8 cellular contexts compared by ENCODE assay signal in the genomic region with DNA sequence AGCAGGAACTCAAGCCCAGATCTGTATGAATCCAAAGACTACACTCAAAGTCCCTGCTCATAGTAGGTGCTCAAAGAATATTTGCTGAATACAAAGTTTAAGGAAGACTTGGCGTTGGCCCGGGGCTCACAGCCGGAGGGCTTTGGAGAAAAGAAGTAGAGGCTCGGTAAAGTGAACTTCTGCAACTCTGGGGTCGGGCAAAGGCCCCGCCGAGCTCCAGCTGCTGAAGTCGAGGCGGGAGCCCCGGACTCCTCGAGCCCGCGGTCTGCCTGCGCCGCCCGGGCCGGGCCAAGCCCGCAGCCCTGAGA. TPM values are rescaled to one million over a fixed set of nuclear protein-coding genes. Genes with fewer than 3 reads are reported as not detected.
DNase-seq lines count a peak whose midpoint lies in the region; TF ChIP-seq lines count a peak whose summit lies in the region.

No MANE protein-coding gene starts in this region.

- H3K27ac ChIP-seq in C4-2B (peak overlapping the region; percentile 98), thymus (ENCODE audit: low read depth) (peak overlapping the region; percentile 82)

- peaks cover 6% of the 10 kb centered on the region for H3K36me3 ChIP-seq in kidney epithelial cell (ENCODE audit: control insufficient read depth, insufficient read depth, low read length)
- peaks cover 47% of the 10 kb centered on the region for H3K36me3 ChIP-seq in thymus (ENCODE audit: control insufficient read depth, insufficient read depth)

- 2% methylated on average over 18 of the region's 18 CpGs for WGBS in thymus

- DNase-seq in HFFc6 (no peak), kidney epithelial cell (ENCODE audit: low read depth) (no peak), COLO829 (ENCODE audit: low spot score) (no peak), cerebellum (ENCODE audit: low spot score) (no peak)
- no peak for DNase-seq in NK-92 treated with Interleukin-12 subunit alpha and Interleukin-12 subunit beta, amount 100 ng/mL, for 24 hours (lab: John Stamatoyannopoulos, UW)

- H3K9me3 Mint-ChIP-seq in HFFc6, result peaks cover 1% of the 10 kb centered on the region; the same call in 1 of the 2 replicates
- no peaks in the 10 kb centered on the region for H3K9me3 Mint-ChIP-seq in activated naive CD8-positive, alpha-beta T cell (ENCODE audit: low read depth)

- H3K9me3 ChIP-seq in thymus (ENCODE audit: control insufficient read depth), result no peaks in the 10 kb centered on the region

- H3K36me3 Mint-ChIP-seq in HFFc6 (ENCODE audit: low read depth), result peaks cover 40% of the 10 kb centered on the region
- H3K36me3 Mint-ChIP-seq in activated naive CD8-positive, alpha-beta T cell, result peaks cover 13% of the 10 kb centered on the region

- peaks cover 16% of the 10 kb centered on the region for H3K4me1 ChIP-seq in thymus (ENCODE audit: control insufficient read depth, insufficient read depth, low read length)

- H3K27me3 Mint-ChIP-seq in HFFc6 (ENCODE audit: insufficient read depth), result peaks cover 13% of the 10 kb centered on the region
- H3K27me3 Mint-ChIP-seq in activated naive CD8-positive, alpha-beta T cell, result no peaks in the 10 kb centered on the region

- H3K4me3 Mint-ChIP-seq in HFFc6, result peak overlapping the region; percentile 93
- H3K4me3 Mint-ChIP-seq in activated naive CD8-positive, alpha-beta T cell, result peak overlapping the region; percentile 96

- peak overlapping the region; percentile 84 for H3K27ac Mint-ChIP-seq in HFFc6
- peak overlapping the region; percentile 95 for H3K27ac Mint-ChIP-seq in activated naive CD8-positive, alpha-beta T cell

- no peak for TF ChIP-seq CTCF in C4-2B (conservative IDR thresholded peaks at IDR 0.05)
- no peak for TF ChIP-seq CTCF in HFFc6 (IDR thresholded peaks at IDR 0.05)
- no peak for TF ChIP-seq CTCF in kidney epithelial cell (IDR thresholded peaks at IDR 0.05; ENCODE audit: insufficient read depth, low read length, poor library complexity, severe bottlenecking)

- H3K27me3 ChIP-seq in kidney epithelial cell (ENCODE audit: control insufficient read depth, insufficient read depth, low read length), result no peaks in the 10 kb centered on the region
- no peaks in the 10 kb centered on the region for H3K27me3 ChIP-seq in thymus (ENCODE audit: control insufficient read depth, insufficient read depth)

- H3K4me3 ChIP-seq in kidney epithelial cell (ENCODE audit: low read depth, low read length), result peak overlapping the region; percentile 87
- H3K4me3 ChIP-seq in thymus (ENCODE audit: low read length), result peak overlapping the region; percentile 97

- H3K4me1 Mint-ChIP-seq in HFFc6 (ENCODE audit: low read depth), result peaks cover 48% of the 10 kb centered on the region
- H3K4me1 Mint-ChIP-seq in activated naive CD8-positive, alpha-beta T cell (ENCODE audit: low read depth), result peaks cover 53% of the 10 kb centered on the region

RNA-seq across cellular contexts. Expression of gene GCN1, which starts 0.3 kb away (rescaled TPM):
- total RNA-seq in HFFc6 (2021; fragmentation: NEBNext Ultra II Directional; extraction: Animal tissue kit (Norgen Biotek cat#: 25700)), result 100 to 1,000 TPM in 1 of 6 experiments, 10 to 100 TPM in 5; 76.5 to 102 (median 83.1) TPM
- 78.4 and 84.8 TPM in 2 replicates for total RNA-seq in kidney epithelial cell
- polyA plus RNA-seq in thymus, result 22.4 TPM
- total RNA-seq in cerebellum, result 73.6 TPM

RNA-seq across cellular contexts. Expression of gene RPLP0, which starts 6.7 kb away (rescaled TPM):
- 1,000 to 10,000 TPM; 2,131 to 2,494 (median 2,241) TPM for total RNA-seq in HFFc6 (2021; fragmentation: NEBNext Ultra II Directional; extraction: Animal tissue kit (Norgen Biotek cat#: 25700))
- 4,934 and 7,044 TPM in 2 replicates for total RNA-seq in kidney epithelial cell
- polyA plus RNA-seq in thymus, result 2,741 TPM
- total RNA-seq in cerebellum, result 1,131 TPM
